In genomic region chr15:92869263-92869940, GRCh38 we compare ENCODE assay signal across 10 cellular contexts. TPM values are rescaled to one million over a fixed set of nuclear protein-coding genes. Genes with fewer than 3 reads are reported as not detected.
DNase-seq lines count a peak whose midpoint lies in the region; TF ChIP-seq lines count a peak whose summit lies in the region.
"Had no signal": no experiment of that assay in that cellular context is flagged by ENCODE, and none has a peak within 500 bp of the region (broad histone marks: within the 10 kb centered on the region; RNA-seq: fewer than 3 reads in every experiment).

No MANE protein-coding gene starts in this region.

- H3K27me3 ChIP-seq in adipocyte (replicated peaks; ENCODE audit: control insufficient read depth, insufficient read depth, low read length) (no peaks in the 10 kb centered on the region), right atrium auricular region (no peaks in the 10 kb centered on the region), skeletal muscle satellite cell (ENCODE audit: control insufficient read depth, insufficient read depth, low read length) (no peaks in the 10 kb centered on the region)

- no peaks in the 10 kb centered on the region for H3K36me3 ChIP-seq in adipocyte (ENCODE audit: control insufficient read depth, insufficient read depth, low read length, severe bottlenecking)
- H3K36me3 ChIP-seq in right atrium auricular region, result no peaks in the 10 kb centered on the region
- H3K36me3 ChIP-seq in skeletal muscle satellite cell (ENCODE audit: insufficient read depth, low read length), result no peaks in the 10 kb centered on the region

- H3K27ac ChIP-seq in right atrium auricular region, result peak overlapping the region; percentile 55 to 75

- peak overlapping the region; percentile 34 for H3K4me2 ChIP-seq in skeletal muscle satellite cell (ENCODE audit: low read length)

- H3K4me3 Mint-ChIP-seq in activated T-helper 2 cell treated with anti-CD3 and anti-CD28 coated beads, Interferon-gamma antibody, Interleukin-2, Interleukin-4, amounts not matched to agents 10 μg/mL and 5 μg/mL and 100 μg/mL, durations not matched to agents 14 hours and 24 hours and 36 hours (ENCODE audit: low read depth), result no peak overlapping the region

- H3K4me1 Mint-ChIP-seq in activated T-helper 2 cell treated with anti-CD3 and anti-CD28 coated beads, Interferon-gamma antibody, Interleukin-2, Interleukin-4, amounts not matched to agents 10 μg/mL and 5 μg/mL and 100 μg/mL, durations not matched to agents 14 hours and 24 hours and 36 hours (ENCODE audit: low read depth), result peaks cover 4% of the 10 kb centered on the region

- H3K36me3 Mint-ChIP-seq in activated T-helper 2 cell treated with anti-CD3 and anti-CD28 coated beads, Interferon-gamma antibody, Interleukin-2, Interleukin-4, amounts not matched to agents 10 μg/mL and 5 μg/mL and 100 μg/mL, durations not matched to agents 14 hours and 24 hours and 36 hours (ENCODE audit: low read depth), result no peaks in the 10 kb centered on the region

- H3K27me3 Mint-ChIP-seq in activated T-helper 2 cell treated with anti-CD3 and anti-CD28 coated beads, Interferon-gamma antibody, Interleukin-2, Interleukin-4, amounts not matched to agents 10 μg/mL and 5 μg/mL and 100 μg/mL, durations not matched to agents 14 hours and 24 hours and 36 hours (ENCODE audit: low read depth), result peaks cover 2% of the 10 kb centered on the region

- H3K27ac Mint-ChIP-seq in activated T-helper 2 cell treated with anti-CD3 and anti-CD28 coated beads, Interferon-gamma antibody, Interleukin-2, Interleukin-4, amounts not matched to agents 10 μg/mL and 5 μg/mL and 100 μg/mL, durations not matched to agents 14 hours and 24 hours and 36 hours, result no peak overlapping the region

- H3K9me3 ChIP-seq in adipocyte (ENCODE audit: control insufficient read depth, low read length) (no peaks in the 10 kb centered on the region), right atrium auricular region (peaks cover 0 to 9% of the 10 kb centered on the region in 2 donors), skeletal muscle satellite cell (replicated peaks; ENCODE audit: low read length) (no peaks in the 10 kb centered on the region)

- peak overlapping the region; percentile 13 for H3K4me3 ChIP-seq in adipocyte (ENCODE audit: low read length)
- no peak overlapping the region for H3K4me3 ChIP-seq in right atrium auricular region
- H3K4me3 ChIP-seq in skeletal muscle satellite cell (ENCODE audit: low read length), result no peak overlapping the region

- DNase-seq in H4 (ENCODE audit: low spot score) (peak; percentile 29), adipocyte (ENCODE audit: low read depth) (peak; percentile 75), right atrium auricular region (ENCODE audit: low spot score) (no peak), GF-D8 (lab: John Stamatoyannopoulos, UW) (no peak)
- DNase-seq in activated effector memory CD4-positive, alpha-beta T cell treated with anti-CD3 and anti-CD28 coated beads, Interleukin-2, amount 50 U/mL, for 16 hours, result no peak
- DNase-seq in stimulated activated CD8-positive, alpha-beta memory T cell treated with anti-CD3 and anti-CD28 coated beads, Interleukin-4, amount 100 ng/mL, for 48 hours, result no peak
- no peak for DNase-seq in activated T-helper 2 cell treated with anti-CD3 and anti-CD28 coated beads, Interferon-gamma antibody, Interleukin-2, Interleukin-4, amounts not matched to agents 10 μg/mL and 5 μg/mL and 100 μg/mL, durations not matched to agents 14 hours and 24 hours and 36 hours (ENCODE audit: low spot score)
- DNase-seq: activated CD4-positive, alpha-beta T cell treated with anti-CD3 and anti-CD28 coated beads, Interleukin-2, amount 50 U/mL, for 48 hours; SHP77 had no signal

- H3K4me1 ChIP-seq in adipocyte (ENCODE audit: control insufficient read depth, insufficient read depth, low read length) (peaks cover 13% of the 10 kb centered on the region), right atrium auricular region (peaks cover 0 to 7% of the 10 kb centered on the region in 2 donors), skeletal muscle satellite cell (ENCODE audit: control insufficient read depth, insufficient read depth, low read length) (peaks cover 14% of the 10 kb centered on the region)

- no peak overlapping the region for H3K9ac ChIP-seq in adipocyte (ENCODE audit: low read length)
- H3K9ac ChIP-seq in skeletal muscle satellite cell (ENCODE audit: low read depth, low read length), result no peak overlapping the region

- no peak for TF ChIP-seq CTCF in right atrium auricular region (IDR thresholded peaks at IDR 0.05)

- intact Hi-C loops in activated T-helper 2 cell treated with anti-CD3 and anti-CD28 coated beads, Interferon-gamma antibody, Interleukin-2, Interleukin-4, amounts not matched to agents 10 μg/mL and 5 μg/mL and 100 μg/mL, durations not matched to agents 14 hours and 24 hours and 36 hours (cut with micrococcal nuclease), result no loop called here

- no peaks in the 10 kb centered on the region for H3K9me3 Mint-ChIP-seq in activated T-helper 2 cell treated with anti-CD3 and anti-CD28 coated beads, Interferon-gamma antibody, Interleukin-2, Interleukin-4, amounts not matched to agents 10 μg/mL and 5 μg/mL and 100 μg/mL, durations not matched to agents 14 hours and 24 hours and 36 hours

RNA-seq across cellular contexts. Expression of gene CHD2, which starts 30.7 kb away (rescaled TPM):
- total RNA-seq in H4 (2014; rRNA removed; shearing (Covaris generic)), result 19.1 and 41.2 TPM in 2 replicates
- total RNA-seq in right atrium auricular region, result 10 to 100 TPM; 31.1 to 37.9 TPM
- total RNA-seq in skeletal muscle satellite cell (2012; rRNA removed), result 46.5 and 60.8 TPM in 2 replicates
- 105 and 111 TPM in 2 replicates for total RNA-seq in activated T-helper 2 cell treated with anti-CD3 and anti-CD28 coated beads, Interferon-gamma antibody, Interleukin-2, Interleukin-4, amounts not matched to agents 10 μg/mL and 5 μg/mL and 100 μg/mL, durations not matched to agents 14 hours and 24 hours and 36 hours

Comparison
In these comparisons a context has a peak if more than half of its experiments do, and no peak if none do; other contexts are left out.
1. DNase-seq: peak in H4 (single experiment) and adipocyte (single experiment); none in right atrium auricular region (single experiment), GF-D8 (single experiment), activated effector memory CD4-positive, alpha-beta T cell treated with anti-CD3 and anti-CD28 coated beads, Interleukin-2, amount 50 U/mL, for 16 hours (single experiment), stimulated activated CD8-positive, alpha-beta memory T cell treated with anti-CD3 and anti-CD28 coated beads, Interleukin-4, amount 100 ng/mL, for 48 hours (single experiment) and activated T-helper 2 cell treated with anti-CD3 and anti-CD28 coated beads, Interferon-gamma antibody, Interleukin-2, Interleukin-4, amounts not matched to agents 10 μg/mL and 5 μg/mL and 100 μg/mL, durations not matched to agents 14 hours and 24 hours and 36 hours (single experiment).